ENCODE assay signal across 14 cellular contexts in genomic region chr7:3042301-3042700, GRCh38. TPM values are rescaled to one million over a fixed set of nuclear protein-coding genes. Genes with fewer than 3 reads are reported as not detected.
A peak's percentile ranks its signal among the peaks of the same experiment; 100 is the strongest.
DNase-seq lines count a peak whose midpoint lies in the region; ATAC-seq lines count a peak whose summit lies in the region.
"Had no signal": no experiment of that assay in that cellular context is flagged by ENCODE, and none has a peak within 500 bp of the region (broad histone marks: within the 10 kb centered on the region; RNA-seq: fewer than 3 reads in every experiment).

No MANE protein-coding gene starts in this region.

- peak overlapping the region; percentile 24 for H3K9ac ChIP-seq in iPS-15b (ENCODE audit: low read depth, low read length)

- no peaks in the 10 kb centered on the region for H3K9me3 ChIP-seq in T-helper 17 cell (ENCODE audit: control insufficient read depth, low read length, poor library complexity, severe bottlenecking)
- no peaks in the 10 kb centered on the region for H3K9me3 ChIP-seq in iPS-15b (ENCODE audit: control insufficient read depth, insufficient read depth, low read length)
- H3K9me3 ChIP-seq: neutrophil had no signal

- H3K27me3 ChIP-seq in iPS-15b (ENCODE audit: control insufficient read depth, insufficient read depth, low read length) = no peaks in the 10 kb centered on the region
- H3K27me3 ChIP-seq: foreskin keratinocyte had no signal

- peaks cover 5% of the 10 kb centered on the region for H3K36me3 Mint-ChIP-seq in activated naive CD4-positive, alpha-beta T cell treated with anti-CD3 and anti-CD28 coated beads, Interleukin-2, amount 50 U/mL, for 24 hours
- H3K36me3 Mint-ChIP-seq in T-helper 17 cell (ENCODE audit: low read depth) = peaks cover 5% of the 10 kb centered on the region

- H3K4me3 ChIP-seq in iPS-15b (ENCODE audit: low read depth, low read length) = peak overlapping the region; percentile 62

- DNase-seq in activated naive CD4-positive, alpha-beta T cell treated with Interleukin-2 at 50 U/mL for 16 hours = no peak
- DNase-seq in T-helper 17 cell = no peak
- no peak for DNase-seq in cortex of kidney (lab: John Stamatoyannopoulos, UW)
- DNase-seq in NCI-H146 treated with DMSO at 0.1 percent for 48 hours (lab: John Stamatoyannopoulos, UW; ENCODE audit: unreplicated experiment) = no peak
- DNase-seq: dermis blood vessel endothelial cell, kidney glomerular epithelial cell, NCI-H1417, NCI-H510A had no signal

- H3K9me3 Mint-ChIP-seq in activated naive CD4-positive, alpha-beta T cell treated with anti-CD3 and anti-CD28 coated beads, Interleukin-2, amount 50 U/mL, for 24 hours = no peaks in the 10 kb centered on the region

- H3K4me1 Mint-ChIP-seq in activated naive CD4-positive, alpha-beta T cell treated with anti-CD3 and anti-CD28 coated beads, Interleukin-2, amount 50 U/mL, for 24 hours = peaks cover 63% of the 10 kb centered on the region
- H3K4me1 Mint-ChIP-seq in T-helper 17 cell = peaks cover 52% of the 10 kb centered on the region

- H3K27me3 Mint-ChIP-seq in activated naive CD4-positive, alpha-beta T cell treated with anti-CD3 and anti-CD28 coated beads, Interleukin-2, amount 50 U/mL, for 24 hours = no peaks in the 10 kb centered on the region
- H3K27me3 Mint-ChIP-seq in T-helper 17 cell = no peaks in the 10 kb centered on the region

- no peaks in the 10 kb centered on the region for H3K4me1 ChIP-seq in iPS-15b (ENCODE audit: control insufficient read depth, insufficient read depth, low read length)
- H3K4me1 ChIP-seq: foreskin keratinocyte had no signal

- no peak for ATAC-seq in T-helper 17 cell
- no peak for ATAC-seq in GM18873 (IDR thresholded peaks at IDR 0.05; ENCODE audit: low FRiP score, unreplicated experiment)
- ATAC-seq in HG02840 (IDR thresholded peaks at IDR 0.05; ENCODE audit: low FRiP score, unreplicated experiment) = no peak

- peaks cover 2% of the 10 kb centered on the region for H3K36me3 ChIP-seq in iPS-15b (ENCODE audit: control insufficient read depth, insufficient read depth, low read length)
- H3K36me3 ChIP-seq: neutrophil had no signal

- H3K4me3 Mint-ChIP-seq in activated naive CD4-positive, alpha-beta T cell treated with anti-CD3 and anti-CD28 coated beads, Interleukin-2, amount 50 U/mL, for 24 hours = peak overlapping the region; percentile 94
- H3K4me3 Mint-ChIP-seq in T-helper 17 cell = peak overlapping the region; percentile 97

- peak overlapping the region; percentile 79 for H3K27ac Mint-ChIP-seq in activated naive CD4-positive, alpha-beta T cell treated with anti-CD3 and anti-CD28 coated beads, Interleukin-2, amount 50 U/mL, for 24 hours
- peak overlapping the region; percentile 93 for H3K27ac Mint-ChIP-seq in T-helper 17 cell

RNA-seq across cellular contexts. Expression of gene CARD11, which starts 1.4 kb away (rescaled TPM):
- 100 to 1,000 TPM; 126 to 155 TPM for total RNA-seq in T-helper 17 cell
